11 cellular contexts compared by ENCODE assay signal in genomic region chr16:20897897-20898296, GRCh38. TPM values are rescaled to one million over a fixed set of nuclear protein-coding genes. Genes with fewer than 3 reads are reported as not detected.
DNase-seq lines count a peak whose midpoint lies in the region; ATAC-seq and TF ChIP-seq lines count a peak whose summit lies in the region.
"Had no signal": no experiment of that assay in that cellular context is flagged by ENCODE, and none has a peak within 500 bp of the region (broad histone marks: within the 10 kb centered on the region; RNA-seq: fewer than 3 reads in every experiment).

No MANE protein-coding gene starts in this region.

- H3K36me3 ChIP-seq in ascending aorta (peaks cover 11 to 40% of the 10 kb centered on the region in 2 donors), kidney epithelial cell (ENCODE audit: control insufficient read depth, insufficient read depth, low read length) (peaks cover 3% of the 10 kb centered on the region), subcutaneous abdominal adipose tissue (ENCODE audit: control insufficient read depth in 5 of 5, insufficient read depth in 5 of 5, low read length in 5 of 5) (peaks cover 16 to 32% (median 31%) of the 10 kb centered on the region in 5 donors)

- H3K9me3 ChIP-seq in ascending aorta (no peaks in the 10 kb centered on the region), subcutaneous abdominal adipose tissue (ENCODE audit: control insufficient read depth in 5 of 5, low read length in 5 of 5) (no peaks in the 10 kb centered on the region)
- H3K9me3 ChIP-seq: BE2C had no signal

- no peak for DNase-seq in activated T-cell treated with anti-CD3 and anti-CD28 coated beads, Interleukin-2, amount 50 U/mL, for 72 hours
- no peak for DNase-seq in activated T-cell treated with anti-CD3 and anti-CD28 coated beads, Interleukin-2, amount 50 U/mL, for 48 hours
- peak in 1 of 2 donors; percentile 54 for DNase-seq in ascending aorta (ENCODE audit: low spot score in 2 of 2)
- DNase-seq in kidney epithelial cell (ENCODE audit: low read depth): no peak
- no peak for DNase-seq in mesenteric fat pad (ENCODE audit: low spot score)
- DNase-seq in NCI-H2107 (lab: John Stamatoyannopoulos, UW): no peak
- no peak for DNase-seq in LoVo (ENCODE audit: low spot score)
- DNase-seq: BE2C; NCI-H1105 treated with DMSO at 0.1 percent for 48 hours; stimulated activated CD4-positive, alpha-beta T cell treated with anti-CD3 and anti-CD28 coated beads, Interleukin-4, amount 100 ng/mL, for 24 hours had no signal

- no peaks in the 10 kb centered on the region for H3K9me3 Mint-ChIP-seq in activated T-cell treated with anti-CD3 and anti-CD28 coated beads, Interleukin-2, amount 50 U/mL, for 72 hours

- no peaks in the 10 kb centered on the region for H3K27me3 Mint-ChIP-seq in activated T-cell treated with anti-CD3 and anti-CD28 coated beads, Interleukin-2, amount 50 U/mL, for 72 hours (ENCODE audit: low read depth)

- H3K4me1 Mint-ChIP-seq in activated T-cell treated with anti-CD3 and anti-CD28 coated beads, Interleukin-2, amount 50 U/mL, for 72 hours (ENCODE audit: low read depth): peaks cover 43% of the 10 kb centered on the region

- ATAC-seq in activated T-cell treated with anti-CD3 and anti-CD28 coated beads, Interleukin-2, amount 50 U/mL, for 72 hours (replicated peaks in 1 of 2): no peak

- H3K36me3 Mint-ChIP-seq in activated T-cell treated with anti-CD3 and anti-CD28 coated beads, Interleukin-2, amount 50 U/mL, for 72 hours (ENCODE audit: insufficient read depth in 2 of 2): peaks cover 12 to 21% of the 10 kb centered on the region in 2 donors

- H3K4me1 ChIP-seq in ascending aorta: peaks cover 2 to 33% of the 10 kb centered on the region in 2 donors
- H3K4me1 ChIP-seq in subcutaneous abdominal adipose tissue (ENCODE audit: control insufficient read depth in 5 of 5, insufficient read depth in 5 of 5, low read length in 5 of 5): peaks cover 0 to 81% (median 68%) of the 10 kb centered on the region in 5 donors
- H3K4me1 ChIP-seq: BE2C had no signal

- H3K27me3 ChIP-seq in ascending aorta (no peaks in the 10 kb centered on the region), kidney epithelial cell (ENCODE audit: control insufficient read depth, insufficient read depth, low read length) (no peaks in the 10 kb centered on the region), subcutaneous abdominal adipose tissue (ENCODE audit: control insufficient read depth in 5 of 5, insufficient read depth in 4 of 5, low read length in 5 of 5) (no peaks in the 10 kb centered on the region)
- H3K27me3 ChIP-seq: BE2C had no signal

- TF ChIP-seq CTCF in ascending aorta (IDR thresholded peaks at IDR 0.05) (no peak), kidney epithelial cell (IDR thresholded peaks at IDR 0.05; ENCODE audit: insufficient read depth, low read length, poor library complexity, severe bottlenecking) (no peak)

- H3K4me3 Mint-ChIP-seq in activated T-cell treated with anti-CD3 and anti-CD28 coated beads, Interleukin-2, amount 50 U/mL, for 72 hours: peak overlapping the region; percentile 11 to 90

- H3K4me3 ChIP-seq in ascending aorta: peak overlapping the region; percentile 80 to 93
- peak overlapping the region; percentile 13 for H3K4me3 ChIP-seq in kidney epithelial cell (ENCODE audit: low read depth, low read length)
- peak overlapping the region; percentile 88 to 95 (median 94) for H3K4me3 ChIP-seq in subcutaneous abdominal adipose tissue (ENCODE audit: low read depth in 1 of 5, low read length in 5 of 5)

- no peak overlapping the region for H3K27ac Mint-ChIP-seq in activated T-cell treated with anti-CD3 and anti-CD28 coated beads, Interleukin-2, amount 50 U/mL, for 72 hours

- H3K9ac ChIP-seq in subcutaneous abdominal adipose tissue (ENCODE audit: low read length in 5 of 5): peak overlapping the region; percentile 1 to 100 (median 96)

- H3K27ac ChIP-seq in ascending aorta (peak overlapping the region; percentile 96 to 100), subcutaneous abdominal adipose tissue (ENCODE audit: low read depth, low read length) (peak overlapping the region; percentile 97)

- intact Hi-C loops in ascending aorta (cut with DNase I): loop anchor here (5.0 kb wide), 1 partner anchor 1054 kb away; the partner anchor contains the start of gene UQCRC2

RNA-seq across cellular contexts. Expression of gene DCUN1D3, which starts 2.3 kb away (rescaled TPM):
- total RNA-seq in activated T-cell treated with anti-CD3 and anti-CD28 coated beads, Interleukin-2, amount 50 U/mL, for 72 hours: 1 to 10 TPM; 5.7 to 9.9 TPM
- total RNA-seq in ascending aorta (9.8 TPM), kidney epithelial cell (12.9 and 14.8 TPM in 2 replicates), mesenteric fat pad (187 TPM)

RNA-seq across cellular contexts. Expression of gene LYRM1, which starts 2.7 kb away (rescaled TPM):
- 10 to 100 TPM; 31.8 to 44.0 TPM for total RNA-seq in activated T-cell treated with anti-CD3 and anti-CD28 coated beads, Interleukin-2, amount 50 U/mL, for 72 hours
- total RNA-seq in ascending aorta (3.9 TPM), kidney epithelial cell (64.8 and 65.9 TPM in 2 replicates), mesenteric fat pad (42.0 TPM)

Comparison
In these comparisons a context has a peak if more than half of its experiments do, and no peak if none do; other contexts are left out.
1. H3K4me3 ChIP-seq: peak in every context shown above with its lines; median percentile 94 in subcutaneous abdominal adipose tissue; 86 in ascending aorta; 13 in kidney epithelial cell.
2. RNA of gene DCUN1D3, which starts 2.3 kb away (total RNA-seq): 187 TPM in mesenteric fat pad (single experiment); 12.9 to 14.8 TPM in kidney epithelial cell, 5.7 to 9.9 TPM in activated T-cell treated with anti-CD3 and anti-CD28 coated beads, Interleukin-2, amount 50 U/mL, for 72 hours and 9.8 TPM in ascending aorta (single experiment); every median in the first group is over 10 times any median in the second.